In the genomic region with DNA sequence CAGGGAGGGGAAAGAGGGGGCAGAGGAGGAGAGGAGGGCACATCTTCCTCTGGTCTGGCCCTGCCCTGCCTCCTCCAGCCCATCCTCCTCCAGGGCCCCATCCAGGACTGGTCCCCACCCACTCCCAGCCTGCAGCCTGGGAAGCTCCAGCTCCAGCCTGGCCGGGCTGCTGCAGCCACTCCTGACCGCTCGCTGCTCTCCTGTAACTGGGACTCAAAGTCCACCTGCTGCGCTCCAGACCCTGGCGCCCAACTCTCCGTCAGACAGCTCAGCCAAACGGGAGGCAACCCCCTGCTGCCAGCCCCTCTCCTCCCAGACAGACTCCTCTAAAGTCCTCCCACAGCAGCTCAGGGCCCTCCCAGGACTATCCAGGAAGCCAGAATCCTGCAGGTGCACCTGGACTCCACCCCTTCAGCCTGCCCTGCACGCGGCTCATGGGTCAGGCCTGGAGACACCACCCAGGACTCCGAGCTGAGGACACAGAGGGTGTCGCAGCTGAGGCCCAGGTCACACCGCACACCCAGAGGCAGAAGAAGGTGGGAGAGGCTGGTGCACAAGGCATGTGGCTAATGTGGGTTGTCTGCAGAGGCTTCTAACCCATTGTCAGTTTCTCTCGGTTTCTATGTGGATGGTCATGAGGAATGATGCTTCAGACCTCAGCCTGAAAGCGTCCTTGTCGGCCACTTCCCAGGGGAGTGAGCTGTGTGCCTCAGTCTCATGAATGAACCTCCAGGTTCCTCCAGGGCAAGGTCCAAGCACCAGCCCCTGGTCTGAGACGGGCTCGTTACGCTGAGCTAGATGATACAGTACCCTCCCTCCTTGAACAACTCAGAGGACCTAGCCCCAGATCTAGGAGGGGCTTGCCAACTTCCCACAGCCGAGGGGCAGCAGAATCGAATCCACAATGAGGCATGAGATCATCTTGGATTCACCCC, we compare ENCODE assay signal across 26 cellular contexts.
DNase-seq lines count a peak whose midpoint lies in the region; ATAC-seq and TF ChIP-seq lines count a peak whose summit lies in the region.
"Had no signal": no experiment of that assay in that cellular context is flagged by ENCODE, and none has a peak within 500 bp of the region (broad histone marks: within the 10 kb centered on the region; RNA-seq: fewer than 3 reads in every experiment).

No MANE protein-coding gene starts in this region.

- no peaks in the 10 kb centered on the region; the same call in 1 of the 2 replicates for H3K27me3 Mint-ChIP-seq in HFFc6 (ENCODE audit: insufficient read depth)

- H3K27ac ChIP-seq in VCaP, result peak overlapping the region; percentile 42
- H3K27ac ChIP-seq: SJSA1, tibial artery had no signal

- peaks cover 81% of the 10 kb centered on the region for H3K9me3 Mint-ChIP-seq in HFFc6
- H3K9me3 Mint-ChIP-seq: CD8-positive, alpha-beta memory T cell; stimulated activated naive CD8-positive, alpha-beta T cell treated with anti-CD3 and anti-CD28 coated beads, Interleukin-15, Interleukin-2, amounts not matched to agents 100 ng/mL and 50 ng/mL, for 24 hours had no signal

- DNase-seq in Ammon's horn (ENCODE audit: low spot score), result peak; percentile 16
- DNase-seq in left colon, result peak; percentile 63 to 66
- DNase-seq in sciatic nerve (ENCODE audit: low spot score), result no peak
- no peak for DNase-seq in SHP77 treated with DMSO at 0.1 percent for 48 hours (lab: John Stamatoyannopoulos, UW)
- no peak for DNase-seq in iPS-NIHi7 (ENCODE audit: extremely low spot score)
- no peak for DNase-seq in NCI-H82 (lab: John Stamatoyannopoulos, UW)
- no peak for DNase-seq in HFFc6
- DNase-seq: activated CD4-positive, alpha-beta T cell treated with anti-CD3 and anti-CD28 coated beads for 36 hours; activated naive CD4-positive, alpha-beta T cell treated with anti-CD3 and anti-CD28 coated beads, Interleukin-2, amount 50 U/mL, for 16 hours; AML-193; CD8-positive, alpha-beta memory T cell; DMS153; KBM-7; left cardiac atrium; MG63; naive thymus-derived CD8-positive, alpha-beta T cell; NCI-H1436 treated with DMSO at 0.1 percent for 48 hours; NCI-H510A treated with DMSO at 0.1 percent for 48 hours; right cardiac atrium; stimulated activated CD4-positive, alpha-beta T cell treated with anti-CD3 and anti-CD28 coated beads, Interleukin-4, amount 100 ng/mL, for 4 hours; T-helper 1 cell; tibial artery had no signal

- ATAC-seq in left colon, result peak; percentile 85
- ATAC-seq in sciatic nerve, result peak; percentile 32
- ATAC-seq: activated CD4-positive, alpha-beta T cell treated with anti-CD3 and anti-CD28 coated beads for 36 hours; naive thymus-derived CD8-positive, alpha-beta T cell; Panc1 had no signal

- no peak overlapping the region for H3K4me3 Mint-ChIP-seq in HFFc6
- H3K4me3 Mint-ChIP-seq: activated CD4-positive, alpha-beta T cell treated with anti-CD3 and anti-CD28 coated beads for 36 hours; CD8-positive, alpha-beta memory T cell; naive thymus-derived CD8-positive, alpha-beta T cell; stimulated activated naive CD8-positive, alpha-beta T cell treated with anti-CD3 and anti-CD28 coated beads, Interleukin-15, Interleukin-2, amounts not matched to agents 100 ng/mL and 50 ng/mL, for 24 hours had no signal

- no peaks in the 10 kb centered on the region for H3K4me1 Mint-ChIP-seq in HFFc6 (ENCODE audit: low read depth)
- H3K4me1 Mint-ChIP-seq: activated CD4-positive, alpha-beta T cell treated with anti-CD3 and anti-CD28 coated beads for 36 hours; CD8-positive, alpha-beta memory T cell; naive thymus-derived CD8-positive, alpha-beta T cell had no signal

- no peak for TF ChIP-seq CTCF in VCaP (conservative IDR thresholded peaks at IDR 0.05)
- TF ChIP-seq CTCF in HFFc6 (IDR thresholded peaks at IDR 0.05), result no peak

- no peak overlapping the region for H3K27ac Mint-ChIP-seq in HFFc6
- H3K27ac Mint-ChIP-seq: activated CD4-positive, alpha-beta T cell treated with anti-CD3 and anti-CD28 coated beads for 36 hours; naive thymus-derived CD8-positive, alpha-beta T cell; stimulated activated naive CD8-positive, alpha-beta T cell treated with anti-CD3 and anti-CD28 coated beads, Interleukin-15, Interleukin-2, amounts not matched to agents 100 ng/mL and 50 ng/mL, for 24 hours had no signal

- peaks cover 14% of the 10 kb centered on the region for H3K36me3 Mint-ChIP-seq in HFFc6 (ENCODE audit: low read depth)
- H3K36me3 Mint-ChIP-seq: CD8-positive, alpha-beta memory T cell; naive thymus-derived CD8-positive, alpha-beta T cell had no signal

- intact Hi-C loops in left colon (cut with DNase I, micrococcal nuclease) (no loop called here), sciatic nerve (cut with DNase I) (no loop called here)

Comparison
In these comparisons a context has a peak if more than half of its experiments do, and no peak if none do; other contexts are left out.
1. DNase-seq: peak in Ammon's horn (single experiment) and left colon (2 of 2); none in sciatic nerve (single experiment), SHP77 treated with DMSO at 0.1 percent for 48 hours (single experiment), iPS-NIHi7 (single experiment), NCI-H82 (single experiment) and HFFc6 (single experiment).